In genomic region chr7:138460649-138461607, GRCh38 we compare ENCODE assay signal across 8 cellular contexts. TPM values are rescaled to one million over a fixed set of nuclear protein-coding genes. Genes with fewer than 3 reads are reported as not detected.
DNase-seq lines count a peak whose midpoint lies in the region; ATAC-seq and TF ChIP-seq lines count a peak whose summit lies in the region.

No MANE protein-coding gene starts in this region.

- H3K4me3 ChIP-seq in cardiac fibroblast (replicated peaks in 1 of 2; ENCODE audit: low read depth in 2 of 2, low read length in 2 of 2) (peak overlapping the region; percentile 68 to 76), kidney epithelial cell (ENCODE audit: low read depth, low read length) (peak overlapping the region; percentile 60)

- DNase-seq in SIG-M5 treated with dmso at 0.1 percent for 504 hours (lab: John Stamatoyannopoulos, UW; ENCODE audit: unreplicated experiment): peak; percentile 55
- no peak for DNase-seq in SIG-M5 (lab: John Stamatoyannopoulos, UW)
- DNase-seq in NCI-H2029 treated with DMSO at 0.1 percent for 48 hours (lab: John Stamatoyannopoulos, UW): peak; percentile 30
- DNase-seq in activated CD4-positive, CD25-positive, alpha-beta regulatory T cell treated with anti-CD3 and anti-CD28 coated beads, Interleukin-2, amount 50 U/mL, for 16 hours (ENCODE audit: low read depth, low spot score): peak; percentile 7
- peak; percentile 51 to 53 for DNase-seq in cardiac fibroblast (ENCODE audit: low read depth in 2 of 2)
- DNase-seq in kidney epithelial cell (ENCODE audit: low read depth): no peak
- peak; percentile 21 to 23 for DNase-seq in stimulated activated CD4-positive, alpha-beta T cell treated with anti-CD3 and anti-CD28 coated beads, Interleukin-1b, Interleukin-23, amount 100 ng/mL, for 1 hour (ENCODE audit: low read depth in 2 of 2)

- no peak for TF ChIP-seq CTCF in cardiac fibroblast (IDR thresholded peaks at IDR 0.05; ENCODE audit: low read depth, low read length)
- TF ChIP-seq CTCF in kidney epithelial cell (IDR thresholded peaks at IDR 0.05; ENCODE audit: insufficient read depth, low read length, poor library complexity, severe bottlenecking): no peak

- no peaks in the 10 kb centered on the region for H3K27me3 ChIP-seq in kidney epithelial cell (ENCODE audit: control insufficient read depth, insufficient read depth, low read length)

- peak; percentile 30 for ATAC-seq in HG02870 (IDR thresholded peaks at IDR 0.05; ENCODE audit: unreplicated experiment)

- no peaks in the 10 kb centered on the region for H3K36me3 ChIP-seq in kidney epithelial cell (ENCODE audit: control insufficient read depth, insufficient read depth, low read length)

RNA-seq across cellular contexts. Expression of gene TRIM24, which starts 0.9 kb away (rescaled TPM):
- 20.7 and 22.4 TPM in 2 replicates for total RNA-seq in kidney epithelial cell

Comparison
In these comparisons a context has a peak if more than half of its experiments do, and no peak if none do; other contexts are left out.
1. DNase-seq: peak in SIG-M5 treated with dmso at 0.1 percent for 504 hours (single experiment), NCI-H2029 treated with DMSO at 0.1 percent for 48 hours (single experiment), activated CD4-positive, CD25-positive, alpha-beta regulatory T cell treated with anti-CD3 and anti-CD28 coated beads, Interleukin-2, amount 50 U/mL, for 16 hours (single experiment), cardiac fibroblast (2 of 2) and stimulated activated CD4-positive, alpha-beta T cell treated with anti-CD3 and anti-CD28 coated beads, Interleukin-1b, Interleukin-23, amount 100 ng/mL, for 1 hour (2 of 2); none in SIG-M5 (single experiment) and kidney epithelial cell (single experiment).